1 cellular context compared by ENCODE assay signal in genomic region chr16:28210979-28211505, GRCh38.
A peak's percentile ranks its signal among the peaks of the same experiment; 100 is the strongest.
TF ChIP-seq lines count a peak whose summit lies in the region.

No MANE protein-coding gene starts in this region.

TF ChIP-seq in HepG2, 621 proteins besides CTCF, POLR2A, EP300 and RAD21 (continued from another document and continues in another):
- TF ChIP-seq BATF2 (CRISPR knock-in tag; IDR thresholded peaks at IDR 0.05) (no peak), ATF5 (CRISPR knock-in tag; IDR thresholded peaks at IDR 0.05; ENCODE audit: low read depth) (no peak), HNF4G (IDR thresholded peaks at IDR 0.05; ENCODE audit: borderline replicate concordance, low read depth, low read length) (0 out of 2 replicates have a peak, but pooled peaks have one; percentile 8), HNF4G (CRISPR knock-in tag; IDR thresholded peaks at IDR 0.05; ENCODE audit: borderline replicate concordance, low read depth) (no peak), NR1H2 (CRISPR knock-in tag; IDR thresholded peaks at IDR 0.05; ENCODE audit: borderline replicate concordance, low read depth) (peak; percentile 64; the same call in 1 of the 2 replicates), GATAD2A (CRISPR knock-in tag; IDR thresholded peaks at IDR 0.05) (peak; percentile 54; the same call in 1 of the 2 replicates), GZF1 (CRISPR knock-in tag; IDR thresholded peaks at IDR 0.05) (no peak; the same call in 1 of the 2 replicates), MYC (CRISPR knock-in tag; IDR thresholded peaks at IDR 0.05; ENCODE audit: borderline replicate concordance) (peak; percentile 94), RBFOX2 (IDR thresholded peaks at IDR 0.05; ENCODE audit: low read depth, low read length) (0 out of 2 replicates have a peak, but pooled peaks have one; percentile 33), ARHGAP35 (CRISPR knock-in tag; IDR thresholded peaks at IDR 0.05; ENCODE audit: borderline replicate concordance) (peak; percentile 86), SAP130 (CRISPR knock-in tag; IDR thresholded peaks at IDR 0.05; ENCODE audit: low read depth) (peak; percentile 96), MZF1 (CRISPR knock-in tag; IDR thresholded peaks at IDR 0.05; ENCODE audit: borderline replicate concordance) (no peak; the same call in 1 of the 2 replicates), ZNF790 (CRISPR knock-in tag; IDR thresholded peaks at IDR 0.05; ENCODE audit: borderline replicate concordance) (peak; percentile 84; the same call in 1 of the 2 replicates), FOXO1 (CRISPR knock-in tag; IDR thresholded peaks at IDR 0.05) (0 out of 2 replicates have a peak, but pooled peaks have one; percentile 35), TSC22D2 (CRISPR knock-in tag; IDR thresholded peaks at IDR 0.05; ENCODE audit: borderline replicate concordance) (0 out of 2 replicates have a peak, but pooled peaks have one; percentile 36), ZNF574 (CRISPR knock-in tag; IDR thresholded peaks at IDR 0.05) (peak; percentile 56; the same call in 1 of the 2 replicates), SOX13 (IDR thresholded peaks at IDR 0.05) (no peak), SOX13 (CRISPR knock-in tag; conservative IDR thresholded peaks at IDR 0.05 in 1 of 2, IDR thresholded peaks at IDR 0.05 in 1 of 2) (peak in 1 of 2 experiments; percentile 37; a peak in 1 of 4 replicates), ZSCAN5A (CRISPR knock-in tag; IDR thresholded peaks at IDR 0.05; ENCODE audit: borderline replicate concordance) (no peak), BHLHE40 (IDR thresholded peaks at IDR 0.05; ENCODE audit: low read length) (peak; percentile 68; the same call in 1 of the 2 replicates), AKAP8 (CRISPR knock-in tag; IDR thresholded peaks at IDR 0.05) (peak; percentile 23; the same call in 1 of the 2 replicates), FOXP1 (IDR thresholded peaks at IDR 0.05) (no peak), FOXP1 (CRISPR knock-in tag; IDR thresholded peaks at IDR 0.05) (0 out of 2 replicates have a peak, but pooled peaks have one; percentile 9), POLR2G (IDR thresholded peaks at IDR 0.05; ENCODE audit: low read depth, low read length) (peak; percentile 53), ATAD3A (CRISPR knock-in tag; IDR thresholded peaks at IDR 0.05) (0 out of 2 replicates have a peak, but pooled peaks have one; percentile 25), MAZ (IDR thresholded peaks at IDR 0.05; ENCODE audit: borderline replicate concordance, low read depth, low read length) (no peak), MAZ (CRISPR knock-in tag; IDR thresholded peaks at IDR 0.05; ENCODE audit: low read depth) (no peak), HMG20B (CRISPR knock-in tag; conservative IDR thresholded peaks at IDR 0.05) (no peak), HOXA3 (CRISPR knock-in tag; IDR thresholded peaks at IDR 0.05) (peak; percentile 34; the same call in 1 of the 2 replicates), ZNF331 (CRISPR knock-in tag; IDR thresholded peaks at IDR 0.05) (peak; percentile 80)
- TF ChIP-seq, protein P1, sequence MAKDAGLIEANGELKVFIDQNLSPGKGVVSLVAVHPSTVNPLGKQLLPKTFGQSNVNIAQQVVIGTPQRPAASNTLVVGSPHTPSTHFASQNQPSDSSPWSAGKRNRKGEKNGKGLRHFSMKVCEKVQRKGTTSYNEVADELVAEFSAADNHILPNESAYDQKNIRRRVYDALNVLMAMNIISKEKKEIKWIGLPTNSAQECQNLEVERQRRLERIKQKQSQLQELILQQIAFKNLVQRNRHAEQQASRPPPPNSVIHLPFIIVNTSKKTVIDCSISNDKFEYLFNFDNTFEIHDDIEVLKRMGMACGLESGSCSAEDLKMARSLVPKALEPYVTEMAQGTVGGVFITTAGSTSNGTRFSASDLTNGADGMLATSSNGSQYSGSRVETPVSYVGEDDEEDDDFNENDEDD (CRISPR knock-in tag; IDR thresholded peaks at IDR 0.05; ENCODE audit: borderline replicate concordance): peak; percentile 73; the same call in 1 of the 2 replicates
- TF ChIP-seq, protein P2, sequence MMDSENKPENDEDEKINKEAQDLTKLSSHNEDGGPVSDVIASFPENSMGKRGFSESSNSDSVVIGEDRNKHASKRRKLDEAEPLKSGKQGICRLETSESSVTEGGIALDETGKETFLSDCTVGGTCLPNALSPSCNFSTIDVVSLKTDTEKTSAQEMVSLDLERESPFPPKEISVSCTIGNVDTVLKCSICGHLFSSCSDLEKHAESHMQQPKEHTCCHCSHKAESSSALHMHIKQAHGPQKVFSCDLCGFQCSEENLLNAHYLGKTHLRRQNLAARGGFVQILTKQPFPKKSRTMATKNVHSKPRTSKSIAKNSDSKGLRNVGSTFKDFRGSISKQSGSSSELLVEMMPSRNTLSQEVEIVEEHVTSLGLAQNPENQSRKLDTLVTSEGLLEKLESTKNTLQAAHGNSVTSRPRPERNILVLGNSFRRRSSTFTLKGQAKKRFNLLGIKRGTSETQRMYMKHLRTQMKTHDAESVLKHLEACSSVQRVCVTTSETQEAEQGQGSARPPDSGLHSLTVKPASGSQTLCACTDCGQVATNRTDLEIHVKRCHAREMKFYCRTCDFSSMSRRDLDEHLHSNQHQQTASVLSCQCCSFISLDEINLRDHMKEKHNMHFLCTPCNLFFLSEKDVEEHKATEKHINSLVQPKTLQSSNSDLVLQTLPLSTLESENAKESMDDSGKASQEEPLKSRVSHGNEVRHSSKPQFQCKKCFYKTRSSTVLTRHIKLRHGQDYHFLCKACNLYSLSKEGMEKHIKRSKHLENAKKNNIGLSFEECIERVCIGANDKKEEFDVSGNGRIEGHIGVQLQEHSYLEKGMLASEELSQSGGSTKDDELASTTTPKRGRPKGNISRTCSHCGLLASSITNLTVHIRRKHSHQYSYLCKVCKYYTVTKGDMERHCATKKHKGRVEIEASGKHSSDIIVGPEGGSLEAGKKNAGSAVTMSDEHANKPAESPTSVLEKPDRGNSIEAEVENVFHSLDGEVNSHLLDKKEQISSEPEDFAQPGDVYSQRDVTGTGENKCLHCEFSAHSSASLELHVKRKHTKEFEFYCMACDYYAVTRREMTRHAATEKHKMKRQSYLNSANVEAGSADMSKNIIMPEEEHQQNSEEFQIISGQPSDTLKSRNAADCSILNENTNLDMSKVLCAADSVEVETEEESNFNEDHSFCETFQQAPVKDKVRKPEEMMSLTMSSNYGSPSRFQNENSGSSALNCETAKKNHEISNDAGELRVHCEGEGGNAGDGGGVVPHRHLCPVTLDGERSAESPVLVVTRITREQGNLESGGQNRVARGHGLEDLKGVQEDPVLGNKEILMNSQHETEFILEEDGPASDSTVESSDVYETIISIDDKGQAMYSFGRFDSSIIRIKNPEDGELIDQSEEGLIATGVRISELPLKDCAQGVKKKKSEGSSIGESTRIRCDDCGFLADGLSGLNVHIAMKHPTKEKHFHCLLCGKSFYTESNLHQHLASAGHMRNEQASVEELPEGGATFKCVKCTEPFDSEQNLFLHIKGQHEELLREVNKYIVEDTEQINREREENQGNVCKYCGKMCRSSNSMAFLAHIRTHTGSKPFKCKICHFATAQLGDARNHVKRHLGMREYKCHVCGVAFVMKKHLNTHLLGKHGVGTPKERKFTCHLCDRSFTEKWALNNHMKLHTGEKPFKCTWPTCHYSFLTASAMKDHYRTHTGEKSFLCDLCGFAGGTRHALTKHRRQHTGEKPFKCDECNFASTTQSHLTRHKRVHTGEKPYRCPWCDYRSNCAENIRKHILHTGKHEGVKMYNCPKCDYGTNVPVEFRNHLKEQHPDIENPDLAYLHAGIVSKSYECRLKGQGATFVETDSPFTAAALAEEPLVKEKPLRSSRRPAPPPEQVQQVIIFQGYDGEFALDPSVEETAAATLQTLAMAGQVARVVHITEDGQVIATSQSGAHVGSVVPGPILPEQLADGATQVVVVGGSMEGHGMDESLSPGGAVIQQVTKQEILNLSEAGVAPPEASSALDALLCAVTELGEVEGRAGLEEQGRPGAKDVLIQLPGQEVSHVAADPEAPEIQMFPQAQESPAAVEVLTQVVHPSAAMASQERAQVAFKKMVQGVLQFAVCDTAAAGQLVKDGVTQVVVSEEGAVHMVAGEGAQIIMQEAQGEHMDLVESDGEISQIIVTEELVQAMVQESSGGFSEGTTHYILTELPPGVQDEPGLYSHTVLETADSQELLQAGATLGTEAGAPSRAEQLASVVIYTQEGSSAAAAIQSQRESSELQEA (CRISPR knock-in tag; IDR thresholded peaks at IDR 0.05; ENCODE audit: not compliant biosample characterization): peak; percentile 32
- TF ChIP-seq, protein P3, sequence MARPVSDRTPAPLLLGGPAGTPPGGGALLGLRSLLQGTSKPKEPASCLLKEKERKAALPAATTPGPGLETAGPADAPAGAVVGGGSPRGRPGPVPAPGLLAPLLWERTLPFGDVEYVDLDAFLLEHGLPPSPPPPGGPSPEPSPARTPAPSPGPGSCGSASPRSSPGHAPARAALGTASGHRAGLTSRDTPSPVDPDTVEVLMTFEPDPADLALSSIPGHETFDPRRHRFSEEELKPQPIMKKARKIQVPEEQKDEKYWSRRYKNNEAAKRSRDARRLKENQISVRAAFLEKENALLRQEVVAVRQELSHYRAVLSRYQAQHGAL (CRISPR knock-in tag; IDR thresholded peaks at IDR 0.05; ENCODE audit: not compliant biosample characterization): no peak
- TF ChIP-seq, protein P4, sequence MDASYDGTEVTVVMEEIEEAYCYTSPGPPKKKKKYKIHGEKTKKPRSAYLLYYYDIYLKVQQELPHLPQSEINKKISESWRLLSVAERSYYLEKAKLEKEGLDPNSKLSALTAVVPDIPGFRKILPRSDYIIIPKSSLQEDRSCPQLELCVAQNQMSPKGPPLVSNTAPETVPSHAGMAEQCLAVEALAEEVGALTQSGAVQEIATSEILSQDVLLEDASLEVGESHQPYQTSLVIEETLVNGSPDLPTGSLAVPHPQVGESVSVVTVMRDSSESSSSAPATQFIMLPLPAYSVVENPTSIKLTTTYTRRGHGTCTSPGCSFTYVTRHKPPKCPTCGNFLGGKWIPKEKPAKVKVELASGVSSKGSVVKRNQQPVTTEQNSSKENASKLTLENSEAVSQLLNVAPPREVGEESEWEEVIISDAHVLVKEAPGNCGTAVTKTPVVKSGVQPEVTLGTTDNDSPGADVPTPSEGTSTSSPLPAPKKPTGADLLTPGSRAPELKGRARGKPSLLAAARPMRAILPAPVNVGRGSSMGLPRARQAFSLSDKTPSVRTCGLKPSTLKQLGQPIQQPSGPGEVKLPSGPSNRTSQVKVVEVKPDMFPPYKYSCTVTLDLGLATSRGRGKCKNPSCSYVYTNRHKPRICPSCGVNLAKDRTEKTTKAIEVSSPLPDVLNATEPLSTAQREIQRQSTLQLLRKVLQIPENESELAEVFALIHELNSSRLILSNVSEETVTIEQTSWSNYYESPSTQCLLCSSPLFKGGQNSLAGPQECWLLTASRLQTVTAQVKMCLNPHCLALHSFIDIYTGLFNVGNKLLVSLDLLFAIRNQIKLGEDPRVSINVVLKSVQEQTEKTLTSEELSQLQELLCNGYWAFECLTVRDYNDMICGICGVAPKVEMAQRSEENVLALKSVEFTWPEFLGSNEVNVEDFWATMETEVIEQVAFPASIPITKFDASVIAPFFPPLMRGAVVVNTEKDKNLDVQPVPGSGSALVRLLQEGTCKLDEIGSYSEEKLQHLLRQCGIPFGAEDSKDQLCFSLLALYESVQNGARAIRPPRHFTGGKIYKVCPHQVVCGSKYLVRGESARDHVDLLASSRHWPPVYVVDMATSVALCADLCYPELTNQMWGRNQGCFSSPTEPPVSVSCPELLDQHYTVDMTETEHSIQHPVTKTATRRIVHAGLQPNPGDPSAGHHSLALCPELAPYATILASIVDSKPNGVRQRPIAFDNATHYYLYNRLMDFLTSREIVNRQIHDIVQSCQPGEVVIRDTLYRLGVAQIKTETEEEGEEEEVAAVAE (CRISPR knock-in tag; IDR thresholded peaks at IDR 0.05; ENCODE audit: borderline replicate concordance): peak; percentile 49; the same call in 1 of the 2 replicates
- TF ChIP-seq, protein P5, sequence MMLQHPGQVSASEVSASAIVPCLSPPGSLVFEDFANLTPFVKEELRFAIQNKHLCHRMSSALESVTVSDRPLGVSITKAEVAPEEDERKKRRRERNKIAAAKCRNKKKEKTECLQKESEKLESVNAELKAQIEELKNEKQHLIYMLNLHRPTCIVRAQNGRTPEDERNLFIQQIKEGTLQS (CRISPR knock-in tag; IDR thresholded peaks at IDR 0.05): peak; percentile 43; the same call in 1 of the 2 replicates
